ENCODE assay signal across 13 cellular contexts in the genomic region with DNA sequence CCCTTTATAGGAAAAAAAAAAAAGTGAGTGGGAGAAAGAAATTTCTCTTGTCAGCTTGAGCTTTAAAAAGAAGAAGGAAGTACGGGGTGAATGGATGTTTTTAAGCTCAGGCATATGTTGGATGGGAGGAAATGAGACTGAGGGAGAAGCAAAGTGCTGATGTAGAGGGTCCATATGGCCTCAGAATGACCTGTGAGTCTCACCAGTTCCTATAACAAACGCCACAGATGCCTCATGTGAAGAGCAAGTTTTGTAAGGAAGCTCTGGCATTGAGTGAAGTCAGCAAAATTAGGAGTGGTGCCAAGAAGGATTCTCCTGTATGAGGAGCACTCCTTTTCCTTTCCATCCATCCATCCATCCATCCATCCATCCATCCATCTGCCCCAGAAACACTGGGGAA.
DNase-seq lines count a peak whose midpoint lies in the region; ATAC-seq and TF ChIP-seq lines count a peak whose summit lies in the region.
"Had no signal": no experiment of that assay in that cellular context is flagged by ENCODE, and none has a peak within 500 bp of the region (broad histone marks: within the 10 kb centered on the region; RNA-seq: fewer than 3 reads in every experiment).

No MANE protein-coding gene starts in this region.

- TF ChIP-seq POLR2A in NB4 (IDR thresholded peaks at IDR 0.05; ENCODE audit: extremely low read depth, insufficient read length) (no peak), lower leg skin (IDR thresholded peaks at IDR 0.05) (no peak)

- H3K9me3 ChIP-seq in BLaER1 treated with 17β-estradiol and CSF1 and Interleukin-3, amounts not matched to agents 10 nM and 100 nM (replicated peaks in 1 of 11) = peaks cover 0 to 12% (median 7%) of the 10 kb centered on the region in 11 experiments; a peak in 8 of 22 replicates
- H3K9me3 ChIP-seq: body of pancreas, stomach had no signal

- intact Hi-C loops in lower leg skin (cut with DNase I; ENCODE audit: low total_unique reads) = loop anchor here (5.0 to 10.0 kb wide), 2 partner anchors 110 to 502 kb away; no protein-coding TSS in a partner anchor

- H3K36me3 Mint-ChIP-seq in mesothelial cell of epicardium = no peaks in the 10 kb centered on the region

- H3K9ac ChIP-seq in BLaER1 treated with 17β-estradiol and CSF1 and Interleukin-3, amounts not matched to agents 10 nM and 100 nM = peak overlapping the region in 5 of 11 experiments; percentile 53 to 87 (median 84); a peak in 9 of 22 replicates

- peaks cover 30% of the 10 kb centered on the region for H3K4me1 Mint-ChIP-seq in mesothelial cell of epicardium

- H3K27me3 ChIP-seq in BLaER1 treated with 17β-estradiol and CSF1 and Interleukin-3, amounts not matched to agents 10 nM and 100 nM = no peaks in the 10 kb centered on the region
- H3K27me3 ChIP-seq: body of pancreas, stomach had no signal

- peak overlapping the region in 8 of 11 experiments; percentile 4 to 97 (median 83); a peak in 14 of 22 replicates for H3K27ac ChIP-seq in BLaER1 treated with 17β-estradiol and CSF1 and Interleukin-3, amounts not matched to agents 10 nM and 100 nM
- H3K27ac ChIP-seq in caudate nucleus (ENCODE audit: low read depth, low read length) = peak overlapping the region; percentile 59

- no peak overlapping the region for H3K4me3 ChIP-seq in BLaER1 treated with 17β-estradiol and CSF1 and Interleukin-3, amounts not matched to agents 10 nM and 100 nM
- no peak overlapping the region for H3K4me3 ChIP-seq in NB4 (ENCODE audit: low read depth, low read length)
- H3K4me3 ChIP-seq in lower leg skin (ENCODE audit: low read depth, poor library complexity, severe bottlenecking) = no peak overlapping the region
- H3K4me3 ChIP-seq: body of pancreas, stomach had no signal

- TF ChIP-seq CTCF in NB4 (IDR thresholded peaks at IDR 0.05; ENCODE audit: low read depth, low read length) = no peak
- no peak for TF ChIP-seq CTCF in mesothelial cell of epicardium (IDR thresholded peaks at IDR 0.05; ENCODE audit: unreplicated experiment)
- no peak for TF ChIP-seq CTCF in lower leg skin (IDR thresholded peaks at IDR 0.05)

- peak overlapping the region; percentile 82 for H3K27ac Mint-ChIP-seq in mesothelial cell of epicardium

- no peak for ATAC-seq in HG03354 (IDR thresholded peaks at IDR 0.05; ENCODE audit: poor library complexity, severe bottlenecking, unreplicated experiment)
- ATAC-seq: body of pancreas had no signal

- no peak overlapping the region for H3K4me3 Mint-ChIP-seq in mesothelial cell of epicardium

- H3K9me3 Mint-ChIP-seq in mesothelial cell of epicardium = no peaks in the 10 kb centered on the region

- DNase-seq in NB4 (ENCODE audit: low read depth) = peak; percentile 60
- DNase-seq in caudate nucleus (lab: John Stamatoyannopoulos, UW) = peak in 6 of 61 donors; percentile 11 to 51 (median 20)
- no peak for DNase-seq in mesothelial cell of epicardium (ENCODE audit: low spot score in 2 of 2, unreplicated experiment in 2 of 2)
- no peak for DNase-seq in activated CD4-positive, CD25-positive, alpha-beta regulatory T cell (lab: John Stamatoyannopoulos, UW)
- no peak for DNase-seq in lower leg skin (ENCODE audit: low spot score in 2 of 2)
- DNase-seq in NCI-H2227 (lab: John Stamatoyannopoulos, UW; ENCODE audit: unreplicated experiment) = no peak
- DNase-seq: erythroblast, HCEC 1CT, NCI-H1436, stomach had no signal

- peak overlapping the region; percentile 59 to 91 (median 79) for H3K4me2 ChIP-seq in BLaER1 treated with 17β-estradiol and CSF1 and Interleukin-3, amounts not matched to agents 10 nM and 100 nM

- no peaks in the 10 kb centered on the region for H3K36me3 ChIP-seq in BLaER1 treated with 17β-estradiol and CSF1 and Interleukin-3, amounts not matched to agents 10 nM and 100 nM
- H3K36me3 ChIP-seq: stomach had no signal

- H4K20me1 ChIP-seq in BLaER1 treated with 17β-estradiol and CSF1 and Interleukin-3, amounts not matched to agents 10 nM and 100 nM = no peaks in the 10 kb centered on the region

- H3K27me3 Mint-ChIP-seq in mesothelial cell of epicardium (ENCODE audit: low read depth) = no peaks in the 10 kb centered on the region

- 64 to 78% methylated on average over 2 of the region's 2 CpGs for WGBS in lower leg skin, 2 donors

- peaks cover 48 to 95% (median 58%) of the 10 kb centered on the region in 10 experiments for H3K4me1 ChIP-seq in BLaER1 treated with 17β-estradiol and CSF1 and Interleukin-3, amounts not matched to agents 10 nM and 100 nM
